ENCODE assay signal across 9 cellular contexts in genomic region chr5:119274024-119274766, GRCh38.
DNase-seq lines count a peak whose midpoint lies in the region; ATAC-seq and TF ChIP-seq lines count a peak whose summit lies in the region.
"Had no signal": no experiment of that assay in that cellular context is flagged by ENCODE, and none has a peak within 500 bp of the region (broad histone marks: within the 10 kb centered on the region; RNA-seq: fewer than 3 reads in every experiment).

No MANE protein-coding gene starts in this region.

- H3K9me3 Mint-ChIP-seq in activated T-helper 1 cell treated with anti-CD3 and anti-CD28 coated beads, Interleukin-12 subunit alpha, Interleukin-12 subunit beta, Interleukin-2, Interleukin-4 antibody, amounts not matched to agents 30 ng/mL and 10 ng/mL and 1 ng/mL, durations not matched to agents 14 hours and 24 hours and 36 hours, result no peaks in the 10 kb centered on the region

- H3K27me3 ChIP-seq in lower lobe of right lung (ENCODE audit: low read depth), result no peaks in the 10 kb centered on the region
- H3K27me3 ChIP-seq in esophagus muscularis mucosa, result no peaks in the 10 kb centered on the region
- H3K27me3 ChIP-seq: gastroesophageal sphincter had no signal

- H3K27ac ChIP-seq in C4-2B (peak overlapping the region; percentile 52), lower lobe of right lung (peak overlapping the region; percentile 25), esophagus muscularis mucosa (replicated peaks in 1 of 4) (no peak overlapping the region)
- H3K27ac ChIP-seq: gastroesophageal sphincter had no signal

- no peaks in the 10 kb centered on the region for H3K9me3 ChIP-seq in lower lobe of right lung
- no peaks in the 10 kb centered on the region for H3K9me3 ChIP-seq in esophagus muscularis mucosa
- H3K9me3 ChIP-seq: gastroesophageal sphincter had no signal

- peaks cover 64% of the 10 kb centered on the region for H3K4me1 ChIP-seq in lower lobe of right lung
- peaks cover 22 to 46% (median 41%) of the 10 kb centered on the region in 4 donors for H3K4me1 ChIP-seq in esophagus muscularis mucosa

- peak overlapping the region; percentile 99 for H3K4me3 Mint-ChIP-seq in activated T-helper 1 cell treated with anti-CD3 and anti-CD28 coated beads, Interleukin-12 subunit alpha, Interleukin-12 subunit beta, Interleukin-2, Interleukin-4 antibody, amounts not matched to agents 30 ng/mL and 10 ng/mL and 1 ng/mL, durations not matched to agents 14 hours and 24 hours and 36 hours

- no peaks in the 10 kb centered on the region for H3K36me3 ChIP-seq in lower lobe of right lung
- no peaks in the 10 kb centered on the region for H3K36me3 ChIP-seq in esophagus muscularis mucosa
- H3K36me3 ChIP-seq: gastroesophageal sphincter had no signal

- peaks cover 16% of the 10 kb centered on the region for H3K36me3 Mint-ChIP-seq in activated T-helper 1 cell treated with anti-CD3 and anti-CD28 coated beads, Interleukin-12 subunit alpha, Interleukin-12 subunit beta, Interleukin-2, Interleukin-4 antibody, amounts not matched to agents 30 ng/mL and 10 ng/mL and 1 ng/mL, durations not matched to agents 14 hours and 24 hours and 36 hours (ENCODE audit: low read depth)

- no peak for TF ChIP-seq POLR2A in esophagus muscularis mucosa (IDR thresholded peaks at IDR 0.05; ENCODE audit: low read depth)

- no peak overlapping the region for H3K4me3 ChIP-seq in lower lobe of right lung
- H3K4me3 ChIP-seq in esophagus muscularis mucosa, result no peak overlapping the region
- H3K4me3 ChIP-seq: gastroesophageal sphincter had no signal

- H3K27me3 Mint-ChIP-seq in activated T-helper 1 cell treated with anti-CD3 and anti-CD28 coated beads, Interleukin-12 subunit alpha, Interleukin-12 subunit beta, Interleukin-2, Interleukin-4 antibody, amounts not matched to agents 30 ng/mL and 10 ng/mL and 1 ng/mL, durations not matched to agents 14 hours and 24 hours and 36 hours (ENCODE audit: insufficient read depth), result no peaks in the 10 kb centered on the region

- intact Hi-C loops in activated T-helper 1 cell treated with anti-CD3 and anti-CD28 coated beads, Interleukin-12 subunit alpha, Interleukin-12 subunit beta, Interleukin-2, Interleukin-4 antibody, amounts not matched to agents 30 ng/mL and 10 ng/mL and 1 ng/mL, durations not matched to agents 14 hours and 24 hours and 36 hours (cut with micrococcal nuclease), result loop anchor here (1.0 to 2.0 kb wide), 5 partner anchors 59 to 243 kb away; no protein-coding TSS in a partner anchor
- intact Hi-C loops in lower lobe of right lung (cut with DNase I), result no loop called here
- intact Hi-C loops in esophagus muscularis mucosa (cut with DNase I), result loop anchor here (5.0 to 10.0 kb wide), 2 partner anchors 58 to 289 kb away; partner anchors contain the start of gene DTWD2

- ATAC-seq in HG03064 (IDR thresholded peaks at IDR 0.05; ENCODE audit: low read depth, unreplicated experiment) (peak; percentile 1), lower lobe of right lung (peak; percentile 48 to 53), GM19035 (IDR thresholded peaks at IDR 0.05; ENCODE audit: unreplicated experiment) (no peak)
- ATAC-seq: gastroesophageal sphincter had no signal

- WGBS in esophagus muscularis mucosa, result 78% methylated on average over 5 of the region's 5 CpGs

- no peak for DNase-seq in activated T-helper 1 cell treated with anti-CD3 and anti-CD28 coated beads, Interleukin-12 subunit alpha, Interleukin-12 subunit beta, Interleukin-2, Interleukin-4 antibody, amounts not matched to agents 30 ng/mL and 10 ng/mL and 1 ng/mL, durations not matched to agents 14 hours and 24 hours and 36 hours (ENCODE audit: low spot score)
- no peak for DNase-seq in lower lobe of right lung
- no peak for DNase-seq in GOT3 (lab: John Stamatoyannopoulos, UW)
- DNase-seq in esophagus muscularis mucosa (ENCODE audit: extremely low spot score), result no peak
- no peak for DNase-seq in G401 (ENCODE audit: low spot score)

- H3K27ac Mint-ChIP-seq in activated T-helper 1 cell treated with anti-CD3 and anti-CD28 coated beads, Interleukin-12 subunit alpha, Interleukin-12 subunit beta, Interleukin-2, Interleukin-4 antibody, amounts not matched to agents 30 ng/mL and 10 ng/mL and 1 ng/mL, durations not matched to agents 14 hours and 24 hours and 36 hours, result peak overlapping the region; percentile 95

- no peak for TF ChIP-seq EP300 in esophagus muscularis mucosa (IDR thresholded peaks at IDR 0.05)

- in situ Hi-C loops in G401 (cut with HindIII; ENCODE audit: low sequenced_read_pairs), result no loop called here

- TF ChIP-seq CTCF in C4-2B (conservative IDR thresholded peaks at IDR 0.05) (no peak), lower lobe of right lung (IDR thresholded peaks at IDR 0.05) (no peak), esophagus muscularis mucosa (IDR thresholded peaks at IDR 0.05) (no peak)

- peaks cover 94% of the 10 kb centered on the region for H3K4me1 Mint-ChIP-seq in activated T-helper 1 cell treated with anti-CD3 and anti-CD28 coated beads, Interleukin-12 subunit alpha, Interleukin-12 subunit beta, Interleukin-2, Interleukin-4 antibody, amounts not matched to agents 30 ng/mL and 10 ng/mL and 1 ng/mL, durations not matched to agents 14 hours and 24 hours and 36 hours (ENCODE audit: low read depth)

Comparison
In these comparisons a context has a peak if more than half of its experiments do, and no peak if none do; other contexts are left out.
1. H3K27ac ChIP-seq: peak in C4-2B (single experiment) and lower lobe of right lung (single experiment); none in esophagus muscularis mucosa (0 of 4).